ENCODE assay signal across 13 cellular contexts in the genomic region with DNA sequence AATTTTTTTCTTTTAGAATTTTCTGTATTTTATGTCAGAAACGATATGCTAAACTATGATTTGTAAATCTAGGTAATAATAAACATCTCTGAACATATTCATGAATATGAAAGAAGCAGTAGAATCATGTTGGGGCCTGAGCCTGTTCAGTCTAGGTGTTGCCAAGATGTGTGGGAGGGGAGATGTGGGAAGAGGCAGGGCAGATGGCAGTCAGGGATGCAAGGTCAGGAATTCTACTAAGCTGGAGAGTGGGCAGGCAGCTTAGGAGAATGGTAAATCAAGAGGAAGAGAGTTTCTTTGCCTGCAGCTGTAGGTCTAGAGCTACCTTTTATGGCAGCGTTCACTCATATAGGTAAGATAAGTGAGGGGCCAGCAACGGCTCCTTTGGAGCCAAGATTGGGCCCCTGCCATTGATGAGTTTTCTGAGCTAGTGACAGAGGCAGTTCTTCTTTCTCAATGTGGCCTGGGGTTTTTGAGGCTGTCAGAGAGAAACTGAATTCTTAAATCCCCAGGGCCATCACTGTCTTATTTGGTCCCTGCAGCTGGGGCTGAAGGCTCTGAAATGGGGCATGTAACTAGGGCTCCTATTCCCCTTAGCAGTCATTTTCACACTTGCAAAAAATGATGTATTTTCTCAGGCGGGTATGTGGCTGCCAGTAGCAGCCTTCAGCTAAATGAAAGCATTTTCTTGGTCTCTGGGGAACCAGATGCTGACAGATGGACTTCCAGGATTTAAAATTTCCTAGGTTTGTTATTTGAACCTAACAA.
DNase-seq lines count a peak whose midpoint lies in the region; ATAC-seq lines count a peak whose summit lies in the region.
"Had no signal": no experiment of that assay in that cellular context is flagged by ENCODE, and none has a peak within 500 bp of the region (broad histone marks: within the 10 kb centered on the region; RNA-seq: fewer than 3 reads in every experiment).

No MANE protein-coding gene starts in this region.

- no peak overlapping the region for H3K18ac ChIP-seq in mesenchymal stem cell (ENCODE audit: low read depth in 1 of 2, low read length in 2 of 2)

- peaks cover 6% of the 10 kb centered on the region for H3K9me3 ChIP-seq in mesenchymal stem cell (ENCODE audit: control insufficient read depth, low read length)
- H3K9me3 ChIP-seq: HAP-1, Peyer's patch, testis had no signal

- H4K8ac ChIP-seq in mesenchymal stem cell (ENCODE audit: low read length), result no peak overlapping the region

- H3K36me3 ChIP-seq in mesenchymal stem cell (ENCODE audit: control insufficient read depth in 1 of 2, insufficient read depth in 2 of 2, low read depth in 1 of 2, low read length in 2 of 2), result no peaks in the 10 kb centered on the region
- H3K36me3 ChIP-seq: HAP-1, Peyer's patch had no signal

- H2BK15ac ChIP-seq in mesenchymal stem cell (ENCODE audit: low read depth, poor library complexity, severe bottlenecking), result peak overlapping the region; percentile 44

- no peak overlapping the region for H2AK5ac ChIP-seq in mesenchymal stem cell (ENCODE audit: low read length, severe bottlenecking)

- peaks cover 5% of the 10 kb centered on the region for H3K4me1 ChIP-seq in mesenchymal stem cell (ENCODE audit: control insufficient read depth, insufficient read depth, low read depth, low read length)
- H3K4me1 ChIP-seq: Peyer's patch, testis had no signal

- no peaks in the 10 kb centered on the region for H3K27me3 ChIP-seq in mesenchymal stem cell (ENCODE audit: control insufficient read depth in 1 of 2, insufficient read depth in 1 of 2, low read length in 2 of 2)
- H3K27me3 ChIP-seq: Peyer's patch, testis had no signal

- DNase-seq in mesenchymal stem cell (no peak), globus pallidus (ENCODE audit: low spot score) (no peak), OCI-M2 (lab: John Stamatoyannopoulos, UW; ENCODE audit: unreplicated experiment) (no peak), glomerular visceral epithelial cell (ENCODE audit: extremely low spot score) (no peak)
- DNase-seq: activated B cell treated with CpG ODN at 0.5 μM for 24 hours; effector memory CD8-positive, alpha-beta T cell; Peyer's patch; testis had no signal

- H2BK12ac ChIP-seq in mesenchymal stem cell (ENCODE audit: low read length in 2 of 2), result no peak overlapping the region

- H2BK120ac ChIP-seq in mesenchymal stem cell (ENCODE audit: low read depth, low read length), result no peak overlapping the region

- H2BK5ac ChIP-seq in mesenchymal stem cell (ENCODE audit: low read depth, low read length, poor library complexity, severe bottlenecking), result no peak overlapping the region

- H3K14ac ChIP-seq in mesenchymal stem cell (ENCODE audit: low read length in 2 of 2), result no peak overlapping the region

- no peak overlapping the region for H3K23ac ChIP-seq in mesenchymal stem cell (ENCODE audit: low read length in 2 of 2)

- no peak overlapping the region for H3K4ac ChIP-seq in mesenchymal stem cell (ENCODE audit: low read depth in 1 of 2, low read length in 2 of 2)

- H3K79me1 ChIP-seq in mesenchymal stem cell (replicated peaks; ENCODE audit: low read length, poor library complexity, severe bottlenecking), result no peaks in the 10 kb centered on the region

- no peak overlapping the region for H3K27ac ChIP-seq in mesenchymal stem cell (ENCODE audit: low read length, poor library complexity, severe bottlenecking)
- H3K27ac ChIP-seq: Peyer's patch, testis had no signal

- no peak overlapping the region for H2AFZ ChIP-seq in mesenchymal stem cell (ENCODE audit: low read depth, low read length)

- no peak overlapping the region for H3K4me2 ChIP-seq in mesenchymal stem cell (ENCODE audit: low read length, poor library complexity, severe bottlenecking)

- ATAC-seq in GM19023 (IDR thresholded peaks at IDR 0.05; ENCODE audit: unreplicated experiment), result peak; percentile 88
- ATAC-seq in HG02571 (IDR thresholded peaks at IDR 0.05; ENCODE audit: unreplicated experiment), result peak; percentile 81
- peak; percentile 63 for ATAC-seq in HG03469 (IDR thresholded peaks at IDR 0.05; ENCODE audit: unreplicated experiment)
- ATAC-seq in HG03039 (IDR thresholded peaks at IDR 0.05; ENCODE audit: unreplicated experiment), result no peak
- ATAC-seq: effector memory CD8-positive, alpha-beta T cell had no signal

- no peak overlapping the region for H3K4me3 ChIP-seq in mesenchymal stem cell (ENCODE audit: insufficient read depth in 1 of 2, low read depth in 1 of 2, low read length in 2 of 2)
- H3K4me3 ChIP-seq: HAP-1, Peyer's patch, testis had no signal

- WGBS in mesenchymal stem cell, result 89% methylated on average over 3 of the region's 4 CpGs

- H3K9ac ChIP-seq in mesenchymal stem cell (ENCODE audit: low read length), result no peak overlapping the region

- H4K91ac ChIP-seq in mesenchymal stem cell (ENCODE audit: low read length), result no peak overlapping the region
